In genomic region chr6:152600022-152600421, GRCh38 we compare ENCODE assay signal across 25 cellular contexts. TPM values are rescaled to one million over a fixed set of nuclear protein-coding genes. Genes with fewer than 3 reads are reported as not detected.
A peak's percentile ranks its signal among the peaks of the same experiment; 100 is the strongest.
DNase-seq lines count a peak whose midpoint lies in the region; ATAC-seq and TF ChIP-seq lines count a peak whose summit lies in the region.
"Had no signal": no experiment of that assay in that cellular context is flagged by ENCODE, and none has a peak within 500 bp of the region (broad histone marks: within the 10 kb centered on the region; RNA-seq: fewer than 3 reads in every experiment).

No MANE protein-coding gene starts in this region.

- H3K36me3 Mint-ChIP-seq in natural killer cell (no peaks in the 10 kb centered on the region), type B pancreatic cell (no peaks in the 10 kb centered on the region)
- H3K36me3 Mint-ChIP-seq in natural killer cell treated with Interleukin-12 subunit alpha and Interleukin-12 subunit beta and Interleukin-15 and Interleukin-18, amount 100 ng/mL, for 72 hours, result peaks cover 6% of the 10 kb centered on the region

- H3K27me3 Mint-ChIP-seq in natural killer cell (ENCODE audit: low read depth in 2 of 2) (no peaks in the 10 kb centered on the region), type B pancreatic cell (peaks cover 4% of the 10 kb centered on the region)
- H3K27me3 Mint-ChIP-seq in natural killer cell treated with Interleukin-12 subunit alpha and Interleukin-12 subunit beta and Interleukin-15 and Interleukin-18, amount 100 ng/mL, for 72 hours, result no peaks in the 10 kb centered on the region
- H3K27me3 Mint-ChIP-seq: CD8-positive, alpha-beta memory T cell had no signal

- H3K9me3 Mint-ChIP-seq in natural killer cell, result no peaks in the 10 kb centered on the region
- H3K9me3 Mint-ChIP-seq in natural killer cell treated with Interleukin-12 subunit alpha and Interleukin-12 subunit beta and Interleukin-15 and Interleukin-18, amount 100 ng/mL, for 72 hours, result no peaks in the 10 kb centered on the region
- H3K9me3 Mint-ChIP-seq in type B pancreatic cell, result no peaks in the 10 kb centered on the region
- H3K9me3 Mint-ChIP-seq: GM23338, H9 had no signal

- intact Hi-C loops in natural killer cell (cut with micrococcal nuclease), result no loop called here

- DNase-seq in natural killer cell (no peak), cerebellar nuclear complex (lab: John Stamatoyannopoulos, UW) (peak; percentile 58 to 66), type B pancreatic cell (ENCODE audit: extremely low spot score, unreplicated experiment) (no peak), 8988T (no peak)
- no peak for DNase-seq in natural killer cell treated with Interleukin-12 subunit alpha and Interleukin-12 subunit beta and Interleukin-15 and Interleukin-18, amount 100 ng/mL, for 72 hours (ENCODE audit: low spot score)
- DNase-seq: BE2C; CD8-positive, alpha-beta memory T cell; DMS 273 treated with DMSO at 0.1 percent for 48 hours; DMS79; EL; GF-D8; H9; NCI-H1048; NCI-H1417 treated with DMSO at 0.1 percent for 48 hours; NCI-H1694 treated with DMSO at 0.1 percent for 48 hours; NCI-H2081 treated with DMSO at 0.1 percent for 48 hours; NCI-H446; NCI-H524 treated with DMSO at 0.1 percent for 48 hours; NCI-H774; SHP77 had no signal

- H3K27me3 ChIP-seq in neutrophil, result no peaks in the 10 kb centered on the region

- no peak overlapping the region for H3K4me3 ChIP-seq in neutrophil (ENCODE audit: low read depth in 1 of 2, low read length in 1 of 2)
- H3K4me3 ChIP-seq: GM23338 had no signal

- H3K27ac Mint-ChIP-seq in natural killer cell (peak overlapping the region; percentile 29 to 50), type B pancreatic cell (no peak overlapping the region)
- H3K27ac Mint-ChIP-seq in natural killer cell treated with Interleukin-12 subunit alpha and Interleukin-12 subunit beta and Interleukin-15 and Interleukin-18, amount 100 ng/mL, for 72 hours, result peak overlapping the region in 1 of 2 donors; percentile 77
- H3K27ac Mint-ChIP-seq: CD14-positive monocyte, GM23338, H9 had no signal

- no peak for TF ChIP-seq CTCF in natural killer cell (IDR thresholded peaks at IDR 0.05)
- TF ChIP-seq CTCF in neutrophil (IDR thresholded peaks at IDR 0.05), result no peak
- no peak for TF ChIP-seq CTCF in type B pancreatic cell (conservative IDR thresholded peaks at IDR 0.05)

- H3K4me1 Mint-ChIP-seq in natural killer cell (peaks cover 54 to 57% of the 10 kb centered on the region in 2 donors), type B pancreatic cell (ENCODE audit: unreplicated experiment) (peaks cover 11% of the 10 kb centered on the region)
- peaks cover 14 to 37% of the 10 kb centered on the region in 2 donors for H3K4me1 Mint-ChIP-seq in natural killer cell treated with Interleukin-12 subunit alpha and Interleukin-12 subunit beta and Interleukin-15 and Interleukin-18, amount 100 ng/mL, for 72 hours (ENCODE audit: low read depth in 2 of 2)
- H3K4me1 Mint-ChIP-seq: CD14-positive monocyte had no signal

- H3K36me3 ChIP-seq in neutrophil, result no peaks in the 10 kb centered on the region
- H3K36me3 ChIP-seq: BE2C had no signal

- H3K9me3 ChIP-seq in neutrophil, result no peaks in the 10 kb centered on the region
- H3K9me3 ChIP-seq: BE2C had no signal

- peak overlapping the region; percentile 17 for H3K27ac ChIP-seq in neutrophil
- H3K27ac ChIP-seq: RWPE1 had no signal

- H3K4me3 Mint-ChIP-seq in natural killer cell, result no peak overlapping the region
- H3K4me3 Mint-ChIP-seq in natural killer cell treated with Interleukin-12 subunit alpha and Interleukin-12 subunit beta and Interleukin-15 and Interleukin-18, amount 100 ng/mL, for 72 hours, result no peak overlapping the region
- no peak overlapping the region for H3K4me3 Mint-ChIP-seq in type B pancreatic cell
- H3K4me3 Mint-ChIP-seq: CD14-positive monocyte; CD8-positive, alpha-beta memory T cell; GM23338; H9 had no signal

- ATAC-seq in natural killer cell (no peak), GM18511 (IDR thresholded peaks at IDR 0.05; ENCODE audit: unreplicated experiment) (no peak)
- ATAC-seq in natural killer cell treated with Interleukin-12 subunit alpha and Interleukin-12 subunit beta and Interleukin-15 and Interleukin-18, amount 100 ng/mL, for 72 hours, result no peak
- ATAC-seq: GM23338 had no signal

- H3K4me1 ChIP-seq in neutrophil (ENCODE audit: control insufficient read depth in 1 of 2, insufficient read depth in 1 of 2, low read depth in 1 of 2, low read length in 1 of 2), result peaks cover 15 to 25% of the 10 kb centered on the region in 2 experiments
- H3K4me1 ChIP-seq: BE2C had no signal

RNA-seq across cellular contexts. Expression of gene SYNE1, which starts 37.1 kb away (rescaled TPM):
- total RNA-seq in natural killer cell (100 to 1,000 TPM; 489 to 570 (median 498) TPM), type B pancreatic cell (ENCODE audit: low replicate concordance) (12.6 and 26.6 TPM in 2 replicates)
- 10 to 100 TPM; 30.6 to 61.2 TPM for total RNA-seq in natural killer cell treated with Interleukin-12 subunit alpha and Interleukin-12 subunit beta and Interleukin-15 and Interleukin-18, amount 100 ng/mL, for 72 hours

Comparison
In these comparisons a context has a peak if more than half of its experiments do, and no peak if none do; other contexts are left out.
1. RNA of gene SYNE1, which starts 37.1 kb away (total RNA-seq): 489 to 570 TPM in natural killer cell; 30.6 to 61.2 TPM in natural killer cell treated with Interleukin-12 subunit alpha and Interleukin-12 subunit beta and Interleukin-15 and Interleukin-18, amount 100 ng/mL, for 72 hours and 12.6 to 26.6 TPM in type B pancreatic cell; every median in the first group is over 4 times any median in the second.
2. DNase-seq: peak in cerebellar nuclear complex (2 of 2); none in natural killer cell (single experiment), natural killer cell treated with Interleukin-12 subunit alpha and Interleukin-12 subunit beta and Interleukin-15 and Interleukin-18, amount 100 ng/mL, for 72 hours (single experiment), type B pancreatic cell (single experiment) and 8988T (single experiment).